ENCODE assay signal across 9 cellular contexts in genomic region chr14:75559451-75560187, GRCh38. TPM values are rescaled to one million over a fixed set of nuclear protein-coding genes. Genes with fewer than 3 reads are reported as not detected.
DNase-seq lines count a peak whose midpoint lies in the region; ATAC-seq and TF ChIP-seq lines count a peak whose summit lies in the region.
"Had no signal": no experiment of that assay in that cellular context is flagged by ENCODE, and none has a peak within 500 bp of the region (broad histone marks: within the 10 kb centered on the region; RNA-seq: fewer than 3 reads in every experiment).

No MANE protein-coding gene starts in this region.

- peaks cover 9% of the 10 kb centered on the region for H3K4me1 ChIP-seq in foreskin keratinocyte
- H3K4me1 ChIP-seq in CD8-positive, alpha-beta T cell (ENCODE audit: insufficient read depth, low read length) = peaks cover 8% of the 10 kb centered on the region

- peaks cover 4% of the 10 kb centered on the region for H3K4me1 Mint-ChIP-seq in progenitor cell of endocrine pancreas (ENCODE audit: low read depth)
- peaks cover 9% of the 10 kb centered on the region for H3K4me1 Mint-ChIP-seq in CD8-positive, alpha-beta T cell (ENCODE audit: low read depth)
- H3K4me1 Mint-ChIP-seq: nephron had no signal

- H3K27me3 ChIP-seq in foreskin keratinocyte = peaks cover 4% of the 10 kb centered on the region
- H3K27me3 ChIP-seq in CD8-positive, alpha-beta T cell (ENCODE audit: insufficient read depth, low read length) = no peaks in the 10 kb centered on the region

- no peaks in the 10 kb centered on the region for H3K36me3 Mint-ChIP-seq in progenitor cell of endocrine pancreas (ENCODE audit: insufficient read depth)
- H3K36me3 Mint-ChIP-seq in CD8-positive, alpha-beta T cell = no peaks in the 10 kb centered on the region

- H3K9me3 ChIP-seq in CD8-positive, alpha-beta T cell (ENCODE audit: low read length) = no peaks in the 10 kb centered on the region

- no peak overlapping the region for H3K4me3 ChIP-seq in CD8-positive, alpha-beta T cell (ENCODE audit: low read depth, low read length)

- peak; percentile 8 for DNase-seq in A172 (ENCODE audit: low spot score)
- DNase-seq in activated CD4-positive, alpha-beta T cell treated with anti-CD3 and anti-CD28 coated beads for 4 hours = peak; percentile 50 to 58
- peak; percentile 79 to 86 for DNase-seq in foreskin keratinocyte
- DNase-seq in AG08396 (ENCODE audit: low spot score) = no peak
- no peak for DNase-seq in progenitor cell of endocrine pancreas (ENCODE audit: low spot score, unreplicated experiment)
- DNase-seq in CD8-positive, alpha-beta T cell = no peak

- H3K27me3 Mint-ChIP-seq in progenitor cell of endocrine pancreas = peaks cover 4% of the 10 kb centered on the region
- H3K27me3 Mint-ChIP-seq in CD8-positive, alpha-beta T cell (ENCODE audit: low read depth) = no peaks in the 10 kb centered on the region

- no peaks in the 10 kb centered on the region for H3K36me3 ChIP-seq in CD8-positive, alpha-beta T cell (ENCODE audit: insufficient read depth, low read length)

- TF ChIP-seq CTCF in foreskin keratinocyte (conservative IDR thresholded peaks at IDR 0.05) (peak; percentile 15), progenitor cell of endocrine pancreas (IDR thresholded peaks at IDR 0.05; ENCODE audit: unreplicated experiment) (no peak)
- TF ChIP-seq CTCF in CD8-positive, alpha-beta T cell (IDR thresholded peaks at IDR 0.05) = no peak

- ATAC-seq in GM21786 (IDR thresholded peaks at IDR 0.05; ENCODE audit: unreplicated experiment) (peak; percentile 49), foreskin keratinocyte (peak; percentile 73), GM21528 (IDR thresholded peaks at IDR 0.05; ENCODE audit: low FRiP score, unreplicated experiment) (no peak)
- ATAC-seq in CD8-positive, alpha-beta T cell = no peak

- intact Hi-C loops in CD8-positive, alpha-beta T cell (cut with DNase I, micrococcal nuclease) = loop anchor here (2.0 to 10.0 kb wide), 7 partner anchors 37 to 427 kb away; partner anchors contain the start of gene BATF (in 1 of the 2)

- H3K9me3 Mint-ChIP-seq in progenitor cell of endocrine pancreas (ENCODE audit: low read depth) = peaks cover 3% of the 10 kb centered on the region
- no peaks in the 10 kb centered on the region for H3K9me3 Mint-ChIP-seq in CD8-positive, alpha-beta T cell
- H3K9me3 Mint-ChIP-seq: nephron had no signal

- POLR2A ChIA-PET in CD8-positive, alpha-beta T cell (lab: Charles Lee) = interaction anchor here (1.0 kb wide), 1 partner anchor 37 kb away, joined by 3 read pairs; no protein-coding TSS in a partner anchor

- CTCF ChIA-PET in CD8-positive, alpha-beta T cell (lab: Charles Lee) = interaction anchor here (1.1 to 4.5 kb wide), 8 partner anchors 13 to 251 kb away, joined by 3 to 38 read pairs (median 16); partner anchors contain the start of gene FLVCR2

- no peak overlapping the region for H3K4me3 Mint-ChIP-seq in progenitor cell of endocrine pancreas (ENCODE audit: low read depth)
- no peak overlapping the region for H3K4me3 Mint-ChIP-seq in CD8-positive, alpha-beta T cell
- H3K4me3 Mint-ChIP-seq: nephron had no signal

- peak overlapping the region; percentile 67 for H3K27ac ChIP-seq in foreskin keratinocyte
- no peak overlapping the region for H3K27ac ChIP-seq in CD8-positive, alpha-beta T cell (ENCODE audit: low read depth, low read length)

- H3K27ac Mint-ChIP-seq in progenitor cell of endocrine pancreas = no peak overlapping the region
- no peak overlapping the region for H3K27ac Mint-ChIP-seq in CD8-positive, alpha-beta T cell
- H3K27ac Mint-ChIP-seq: nephron had no signal

RNA-seq across cellular contexts. Expression of gene FLVCR2, which starts 18.8 kb away (rescaled TPM):
- 0.59 and 0.65 TPM in 2 replicates for total RNA-seq in A172 (2014; rRNA removed; shearing (Covaris generic))
- total RNA-seq in foreskin keratinocyte (0.03 and 0.11 TPM in 2 replicates), progenitor cell of endocrine pancreas (1.0 and 6.3 TPM in 2 replicates)
- 0.07 and 0.11 TPM in 2 replicates for polyA plus RNA-seq in foreskin keratinocyte
- total RNA-seq in CD8-positive, alpha-beta T cell = 1 to 10 TPM; 1.1 to 3.1 TPM

RNA-seq across cellular contexts. Expression of gene BATF, which starts 37.4 kb away (rescaled TPM):
- not detected in 2 replicates for total RNA-seq in A172 (2014; rRNA removed; shearing (Covaris generic))
- total RNA-seq in foreskin keratinocyte (not detected in 2 replicates), progenitor cell of endocrine pancreas (0.55 TPM in 1 of 2 replicates, not detected in the other)
- polyA plus RNA-seq in foreskin keratinocyte = not detected in 2 replicates
- 1 to 10 TPM; 3.2 to 4.3 TPM for total RNA-seq in CD8-positive, alpha-beta T cell

Comparison
In these comparisons a context has a peak if more than half of its experiments do, and no peak if none do; other contexts are left out.
1. DNase-seq: peak in A172 (single experiment), activated CD4-positive, alpha-beta T cell treated with anti-CD3 and anti-CD28 coated beads for 4 hours (2 of 2) and foreskin keratinocyte (2 of 2); none in AG08396 (single experiment), progenitor cell of endocrine pancreas (single experiment) and CD8-positive, alpha-beta T cell (0 of 7).
2. ATAC-seq: peak in GM21786 (single experiment) and foreskin keratinocyte (single experiment); none in CD8-positive, alpha-beta T cell (single experiment) and GM21528 (single experiment).